Comparison of ENCODE assay signal across 1 cellular context in genomic region chr3:32684800-32685603, GRCh38.
TF ChIP-seq lines count a peak whose summit lies in the region.

TSS of gene CNOT10 (plus strand) at chr3:32685188. CDS start at chr3:32685461, 273 bp downstream.

TF ChIP-seq in HepG2, 621 proteins besides CTCF, POLR2A, EP300 and RAD21 (continued from another document and continues in another):
- TF ChIP-seq PRDM4 (CRISPR knock-in tag; IDR thresholded peaks at IDR 0.05; ENCODE audit: borderline replicate concordance) (no peak), ZNF609 (CRISPR knock-in tag; IDR thresholded peaks at IDR 0.05; ENCODE audit: borderline replicate concordance) (peak; percentile 37; the same call in 1 of the 2 replicates), RERE (CRISPR knock-in tag; IDR thresholded peaks at IDR 0.05; ENCODE audit: low read depth) (no peak), ZFP90 (CRISPR knock-in tag; IDR thresholded peaks at IDR 0.05; ENCODE audit: borderline replicate concordance) (peak; percentile 94), ZNF670 (CRISPR knock-in tag; IDR thresholded peaks at IDR 0.05; ENCODE audit: borderline replicate concordance) (peak; percentile 60; the same call in 1 of the 2 replicates), ZNF781 (CRISPR knock-in tag; IDR thresholded peaks at IDR 0.05; ENCODE audit: borderline replicate concordance, not compliant biosample characterization) (peak; percentile 51), RNF219 (CRISPR knock-in tag; IDR thresholded peaks at IDR 0.05) (0 out of 2 replicates have a peak, but pooled peaks have one; percentile 46), ZNF451 (CRISPR knock-in tag; IDR thresholded peaks at IDR 0.05) (no peak), RFX5 (IDR thresholded peaks at IDR 0.05; ENCODE audit: low read depth, low read length) (no peak), ZFP82 (CRISPR knock-in tag; IDR thresholded peaks at IDR 0.05; ENCODE audit: borderline replicate concordance) (no peak), RBM22 (optimal IDR thresholded peaks at IDR 0.05; ENCODE audit: low read length) (no peak), ZKSCAN5 (CRISPR knock-in tag; IDR thresholded peaks at IDR 0.05) (no peak), MEIS1 (CRISPR knock-in tag; IDR thresholded peaks at IDR 0.05; ENCODE audit: borderline replicate concordance) (0 out of 2 replicates have a peak, but pooled peaks have one; percentile 56), E2F1 (CRISPR knock-in tag; IDR thresholded peaks at IDR 0.05) (peak; percentile 96), RBM39 (IDR thresholded peaks at IDR 0.05; ENCODE audit: low read depth, low read length, poor library complexity, severe bottlenecking) (peak; percentile 82), GABPB1 (CRISPR knock-in tag; IDR thresholded peaks at IDR 0.05) (peak; percentile 97), NCOA5 (CRISPR knock-in tag; IDR thresholded peaks at IDR 0.05) (no peak), YY1 (IDR thresholded peaks at IDR 0.05; ENCODE audit: insufficient read depth, insufficient replicate concordance, low read depth, low read length) (peak; percentile 84), TOE1 (CRISPR knock-in tag; IDR thresholded peaks at IDR 0.05) (no peak), ZNF460 (CRISPR knock-in tag; IDR thresholded peaks at IDR 0.05; ENCODE audit: borderline replicate concordance) (no peak), ZNF263 (CRISPR knock-in tag; IDR thresholded peaks at IDR 0.05) (no peak), HHEX (CRISPR knock-in tag; IDR thresholded peaks at IDR 0.05) (no peak), KLF13 (CRISPR knock-in tag; IDR thresholded peaks at IDR 0.05) (no peak), MAFF (IDR thresholded peaks at IDR 0.05; ENCODE audit: low read depth, low read length) (no peak), PAF1 (CRISPR knock-in tag; IDR thresholded peaks at IDR 0.05) (no peak), ZNF891 (CRISPR knock-in tag; IDR thresholded peaks at IDR 0.05) (peak; percentile 70; the same call in 1 of the 2 replicates), ZNF761 (CRISPR knock-in tag; conservative IDR thresholded peaks at IDR 0.05) (0 out of 2 replicates have a peak, but pooled peaks have one; percentile 91), ZBTB1 (CRISPR knock-in tag; IDR thresholded peaks at IDR 0.05; ENCODE audit: borderline replicate concordance) (no peak), TBL1XR1 (IDR thresholded peaks at IDR 0.05; ENCODE audit: borderline replicate concordance, low read length, partially characterized antibody) (no peak), ZIK1 (CRISPR knock-in tag; IDR thresholded peaks at IDR 0.05; ENCODE audit: borderline replicate concordance, low read depth) (peak; percentile 91), GATAD1 (CRISPR knock-in tag; IDR thresholded peaks at IDR 0.05) (peak; percentile 83), TBP (CRISPR knock-in tag; IDR thresholded peaks at IDR 0.05) (no peak), CEBPG (CRISPR knock-in tag; IDR thresholded peaks at IDR 0.05) (no peak), SYNCRIP (IDR thresholded peaks at IDR 0.05; ENCODE audit: insufficient read depth, low read depth, low read length) (no peak), TGIF2 (CRISPR knock-in tag; IDR thresholded peaks at IDR 0.05) (no peak), IRF9 (CRISPR knock-in tag; IDR thresholded peaks at IDR 0.05; ENCODE audit: borderline replicate concordance) (peak; percentile 93), CREM (IDR thresholded peaks at IDR 0.05) (peak; percentile 71), CREM (CRISPR knock-in tag; IDR thresholded peaks at IDR 0.05) (no peak)
- TF ChIP-seq, protein P1, sequence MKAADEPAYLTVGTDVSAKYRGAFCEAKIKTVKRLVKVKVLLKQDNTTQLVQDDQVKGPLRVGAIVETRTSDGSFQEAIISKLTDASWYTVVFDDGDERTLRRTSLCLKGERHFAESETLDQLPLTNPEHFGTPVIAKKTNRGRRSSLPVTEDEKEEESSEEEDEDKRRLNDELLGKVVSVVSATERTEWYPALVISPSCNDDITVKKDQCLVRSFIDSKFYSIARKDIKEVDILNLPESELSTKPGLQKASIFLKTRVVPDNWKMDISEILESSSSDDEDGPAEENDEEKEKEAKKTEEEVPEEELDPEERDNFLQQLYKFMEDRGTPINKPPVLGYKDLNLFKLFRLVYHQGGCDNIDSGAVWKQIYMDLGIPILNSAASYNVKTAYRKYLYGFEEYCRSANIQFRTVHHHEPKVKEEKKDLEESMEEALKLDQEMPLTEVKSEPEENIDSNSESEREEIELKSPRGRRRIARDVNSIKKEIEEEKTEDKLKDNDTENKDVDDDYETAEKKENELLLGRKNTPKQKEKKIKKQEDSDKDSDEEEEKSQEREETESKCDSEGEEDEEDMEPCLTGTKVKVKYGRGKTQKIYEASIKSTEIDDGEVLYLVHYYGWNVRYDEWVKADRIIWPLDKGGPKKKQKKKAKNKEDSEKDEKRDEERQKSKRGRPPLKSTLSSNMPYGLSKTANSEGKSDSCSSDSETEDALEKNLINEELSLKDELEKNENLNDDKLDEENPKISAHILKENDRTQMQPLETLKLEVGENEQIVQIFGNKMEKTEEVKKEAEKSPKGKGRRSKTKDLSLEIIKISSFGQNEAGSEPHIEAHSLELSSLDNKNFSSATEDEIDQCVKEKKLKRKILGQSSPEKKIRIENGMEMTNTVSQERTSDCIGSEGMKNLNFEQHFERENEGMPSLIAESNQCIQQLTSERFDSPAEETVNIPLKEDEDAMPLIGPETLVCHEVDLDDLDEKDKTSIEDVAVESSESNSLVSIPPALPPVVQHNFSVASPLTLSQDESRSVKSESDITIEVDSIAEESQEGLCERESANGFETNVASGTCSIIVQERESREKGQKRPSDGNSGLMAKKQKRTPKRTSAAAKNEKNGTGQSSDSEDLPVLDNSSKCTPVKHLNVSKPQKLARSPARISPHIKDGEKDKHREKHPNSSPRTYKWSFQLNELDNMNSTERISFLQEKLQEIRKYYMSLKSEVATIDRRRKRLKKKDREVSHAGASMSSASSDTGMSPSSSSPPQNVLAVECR (CRISPR knock-in tag; IDR thresholded peaks at IDR 0.05; ENCODE audit: borderline replicate concordance): peak; percentile 96
